In the genomic region with DNA sequence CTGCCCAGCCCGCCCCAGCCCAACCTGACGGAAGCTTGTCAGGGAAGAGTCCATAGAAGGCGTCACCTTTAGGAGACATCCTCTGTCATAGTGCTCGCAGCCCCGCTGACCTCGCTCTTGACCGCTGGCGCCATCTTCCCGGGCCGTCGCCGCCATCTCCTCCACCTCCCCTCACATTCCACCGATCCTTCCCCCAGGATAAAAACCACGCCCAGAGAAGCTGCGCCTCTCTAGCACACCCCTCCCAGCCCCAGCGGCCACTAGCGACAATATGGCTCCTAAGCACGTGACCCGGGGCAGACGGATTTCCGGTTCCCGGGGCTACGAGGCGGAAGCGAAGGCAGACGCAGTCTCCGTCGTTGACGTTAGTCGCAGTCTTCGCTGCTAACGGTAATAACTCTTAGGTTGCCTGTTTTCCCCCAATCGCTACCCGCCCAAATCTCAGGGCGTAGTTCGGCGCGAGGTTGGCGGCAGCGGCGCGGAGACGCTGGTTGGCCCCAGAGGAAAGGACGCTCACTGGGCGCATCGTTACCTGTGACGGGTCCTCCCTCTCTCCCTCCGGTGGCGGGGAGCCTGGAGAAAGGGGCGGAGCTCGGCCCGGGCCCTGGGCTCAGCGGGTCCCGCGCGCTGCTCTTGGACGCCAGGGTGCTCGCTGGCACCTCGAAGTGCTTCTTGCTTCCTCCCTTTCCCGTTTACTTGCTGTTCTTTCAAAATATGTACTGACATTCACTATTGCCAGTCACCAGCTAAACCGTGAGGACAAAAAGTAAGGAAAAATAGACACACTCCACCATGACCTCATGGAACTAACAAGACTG, we compare ENCODE assay signal across 8 cellular contexts. TPM values are rescaled to one million over a fixed set of nuclear protein-coding genes. Genes with fewer than 3 reads are reported as not detected.
A peak's percentile ranks its signal among the peaks of the same experiment; 100 is the strongest.
DNase-seq lines count a peak whose midpoint lies in the region; ATAC-seq and TF ChIP-seq lines count a peak whose summit lies in the region.

Gene RCHY1 (minus strand): TSS at position 273 of the 818 bp plus-strand sequence. CDS start 117 bp downstream, at position 156.
Gene THAP6 (plus strand): TSS at position 343 of the 818 bp plus-strand sequence. CDS start 980 bp downstream, outside the sequence.

- DNase-seq in GM13977 (ENCODE audit: low spot score) (peak; percentile 80), NCI-H1694 (lab: John Stamatoyannopoulos, UW) (peak; percentile 90), amniotic stem cell (lab: John Stamatoyannopoulos, UW) (peak; percentile 97), left ventricle myocardium superior (peak; percentile 97), pulmonary artery endothelial cell (ENCODE audit: low read depth, low spot score) (peak; percentile 79), uterus (peak; percentile 92 to 93)

- no peak within 1 kb of the TSS for H3K4me3 Mint-ChIP-seq in T-helper 1 cell treated with Interleukin-12 subunit alpha and Interleukin-12 subunit beta and Interleukin-4 antibody, amounts not matched to agents 30 μg/mL and 1 μg/mL, for 36 hours

- no peaks in the 10 kb centered on the region for H3K27me3 ChIP-seq in uterus

- intact Hi-C loops in left ventricle myocardium superior (cut with micrococcal nuclease), result no loop called here
- intact Hi-C loops in uterus (cut with DNase I; ENCODE audit: low total_unique reads), result no loop called here

- H3K9me3 ChIP-seq in uterus, result no peaks in the 10 kb centered on the region

- no peak for TF ChIP-seq CTCF in GM13977 (IDR thresholded peaks at IDR 0.05; ENCODE audit: extremely low read depth, insufficient read depth, missing control alignments)
- TF ChIP-seq CTCF in uterus (IDR thresholded peaks at IDR 0.05), result peak in 1 of 4 experiments; percentile 31

- peak; percentile 94 for ATAC-seq in HG02884 (IDR thresholded peaks at IDR 0.05; ENCODE audit: unreplicated experiment)
- ATAC-seq in left ventricle myocardium superior, result peak; percentile 98

- H3K4me1 Mint-ChIP-seq in T-helper 1 cell treated with Interleukin-12 subunit alpha and Interleukin-12 subunit beta and Interleukin-4 antibody, amounts not matched to agents 30 μg/mL and 1 μg/mL, for 36 hours (ENCODE audit: low read depth), result peaks cover 26% of the 10 kb centered on the region

- H3K27ac ChIP-seq in uterus, result peak within 1 kb of the TSS; percentile 89 to 95

- peak within 1 kb of the TSS; percentile 70 to 96 for H3K4me3 ChIP-seq in uterus

- in situ Hi-C loops in GM13977 (cut with MboI; ENCODE audit: low pct_unique_long_range_greater_than_20kb, low sequenced_read_pairs, unreplicated experiment), result no loop called here

- peak; percentile 51 to 83 for TF ChIP-seq POLR2A in uterus (IDR thresholded peaks at IDR 0.05)

- H3K27ac Mint-ChIP-seq in T-helper 1 cell treated with Interleukin-12 subunit alpha and Interleukin-12 subunit beta and Interleukin-4 antibody, amounts not matched to agents 30 μg/mL and 1 μg/mL, for 36 hours, result peak within 1 kb of the TSS; percentile 98

- H3K4me1 ChIP-seq in uterus, result peaks cover 0 to 8% of the 10 kb centered on the region in 2 donors

- no peaks in the 10 kb centered on the region for H3K36me3 ChIP-seq in uterus

- no peaks in the 10 kb centered on the region for H3K9me3 Mint-ChIP-seq in T-helper 1 cell treated with Interleukin-12 subunit alpha and Interleukin-12 subunit beta and Interleukin-4 antibody, amounts not matched to agents 30 μg/mL and 1 μg/mL, for 36 hours

- H3K27me3 Mint-ChIP-seq in T-helper 1 cell treated with Interleukin-12 subunit alpha and Interleukin-12 subunit beta and Interleukin-4 antibody, amounts not matched to agents 30 μg/mL and 1 μg/mL, for 36 hours (ENCODE audit: low read depth), result no peaks in the 10 kb centered on the region

- peaks cover 24% of the 10 kb centered on the region for H3K36me3 Mint-ChIP-seq in T-helper 1 cell treated with Interleukin-12 subunit alpha and Interleukin-12 subunit beta and Interleukin-4 antibody, amounts not matched to agents 30 μg/mL and 1 μg/mL, for 36 hours (ENCODE audit: low read depth)

RNA-seq across cellular contexts. Expression of gene RCHY1, which starts in this region (rescaled TPM):
- total RNA-seq in left ventricle myocardium superior (50.5 TPM), pulmonary artery endothelial cell (45.2 and 54.1 TPM in 2 replicates), uterus (10 to 100 TPM; 26.8 to 64.9 (median 33.5) TPM)

RNA-seq across cellular contexts. Expression of gene THAP6, which starts in this region (rescaled TPM):
- total RNA-seq in left ventricle myocardium superior (22.2 TPM), pulmonary artery endothelial cell (4.9 and 5.5 TPM in 2 replicates), uterus (10 to 100 TPM; 25.4 to 77.6 (median 35.8) TPM)

Comparison
In these comparisons a context has a peak if more than half of its experiments do, and no peak if none do; other contexts are left out.
1. Peak in every context shown above with its lines: DNase-seq, ATAC-seq, H3K4me3 ChIP-seq and H3K27ac ChIP-seq.